8 cellular contexts compared by ENCODE assay signal in the genomic region with DNA sequence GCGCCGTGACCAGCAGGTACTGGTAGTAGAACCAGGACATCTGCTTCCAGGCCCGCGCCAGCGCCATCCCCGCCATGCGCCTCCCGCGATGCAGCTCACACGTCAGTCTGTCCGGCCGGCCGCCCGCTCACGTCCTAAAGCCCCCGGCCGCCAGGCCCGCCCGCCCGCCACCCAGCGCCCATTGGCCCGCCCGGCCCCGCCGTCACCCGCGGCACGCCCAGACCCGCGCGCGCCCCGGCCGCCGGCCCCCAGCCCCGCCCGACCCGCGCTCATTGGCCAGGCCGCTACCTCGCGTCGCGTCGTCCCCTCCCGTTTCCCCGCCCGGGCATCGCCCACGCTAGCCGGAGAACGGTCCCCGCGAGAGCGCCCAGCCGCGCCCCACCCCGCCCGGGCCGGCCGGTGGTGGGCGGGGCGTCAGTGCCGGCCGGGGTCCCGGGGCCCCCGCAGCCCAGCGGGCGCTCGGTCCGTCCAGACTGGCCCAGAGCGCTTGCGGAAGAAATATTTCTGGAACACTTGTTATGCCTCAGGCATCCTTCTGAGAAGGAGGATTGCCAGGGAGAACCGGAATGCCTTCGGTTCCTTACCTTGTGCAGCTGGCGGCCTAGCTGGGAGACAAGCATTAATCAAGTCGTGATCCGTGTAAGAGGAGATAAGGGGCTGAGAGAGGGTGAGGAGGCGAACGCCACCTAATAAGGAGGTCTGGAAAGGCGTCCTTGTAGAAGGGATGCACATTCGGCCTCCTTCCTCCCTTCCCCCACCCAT. TPM values are rescaled to one million over a fixed set of nuclear protein-coding genes. Genes with fewer than 3 reads are reported as not detected.
A peak's percentile ranks its signal among the peaks of the same experiment; 100 is the strongest.
DNase-seq lines count a peak whose midpoint lies in the region; ATAC-seq and TF ChIP-seq lines count a peak whose summit lies in the region.

A gene with protein sequence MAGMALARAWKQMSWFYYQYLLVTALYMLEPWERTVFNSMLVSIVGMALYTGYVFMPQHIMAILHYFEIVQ (minus strand): TSS at position 109 of the 762 bp plus-strand sequence. CDS start 33 bp downstream, at position 76.

- DNase-seq in DMS 273 (lab: John Stamatoyannopoulos, UW; ENCODE audit: unreplicated experiment) (peak; percentile 96), HuH-7.5 (ENCODE audit: low spot score) (peak; percentile 82), activated T-cell treated with anti-CD3 and anti-CD28 coated beads for 24 hours (ENCODE audit: low read depth) (peak; percentile 87), epidermal melanocyte (ENCODE audit: insufficient read length, low spot score) (peak; percentile 73), mucosa of descending colon (peak; percentile 92 to 97 (median 96))
- DNase-seq in stimulated activated CD8-positive, alpha-beta memory T cell treated with anti-CD3 and anti-CD28 coated beads, Interleukin-4, amount 100 ng/mL, for 24 hours (ENCODE audit: low read depth): peak; percentile 89

- H3K36me3 ChIP-seq in OCI-LY3 (replicated peaks; ENCODE audit: low read depth, low read length) (no peaks in the 10 kb centered on the region), mucosa of descending colon (ENCODE audit: low read depth) (no peaks in the 10 kb centered on the region)

- peak within 1 kb of the TSS; percentile 99 for H3K4me2 ChIP-seq in OCI-LY3 (ENCODE audit: low read length)

- ATAC-seq in GM21528 (IDR thresholded peaks at IDR 0.05; ENCODE audit: low FRiP score, unreplicated experiment) (peak; percentile 87), mucosa of descending colon (peak; percentile 95)

- no peaks in the 10 kb centered on the region for H3K27me3 ChIP-seq in OCI-LY3 (ENCODE audit: low read depth, low read length)

- H3K9me3 ChIP-seq in OCI-LY3 (ENCODE audit: insufficient read depth, low read length) (no peaks in the 10 kb centered on the region), mucosa of descending colon (no peaks in the 10 kb centered on the region)

- peak within 1 kb of the TSS; percentile 99 for H2AFZ ChIP-seq in OCI-LY3 (ENCODE audit: low read depth, low read length)

- H3K4me3 ChIP-seq in OCI-LY3 (ENCODE audit: low read length) (peak within 1 kb of the TSS; percentile 100), mucosa of descending colon (peak within 1 kb of the TSS; percentile 54)

- H3K27ac ChIP-seq in OCI-LY3 (ENCODE audit: low read length): peak within 1 kb of the TSS; percentile 38

- H3K79me2 ChIP-seq in OCI-LY3 (ENCODE audit: low read length): peaks cover 43% of the 10 kb centered on the region

- TF ChIP-seq CTCF in OCI-LY3 (IDR thresholded peaks at IDR 0.05; ENCODE audit: low read depth, low read length) (no peak), mucosa of descending colon (IDR thresholded peaks at IDR 0.05) (no peak)

- H3K4me1 ChIP-seq in OCI-LY3 (ENCODE audit: low read length): peaks cover 19% of the 10 kb centered on the region
- H3K4me1 ChIP-seq in mucosa of descending colon (ENCODE audit: low read depth): peaks cover 14% of the 10 kb centered on the region

- intact Hi-C loops in mucosa of descending colon (cut with DNase I, micrococcal nuclease): no loop called here

- peaks cover 21% of the 10 kb centered on the region for H4K20me1 ChIP-seq in OCI-LY3 (ENCODE audit: insufficient read depth, low read length)

- H3K9ac ChIP-seq in OCI-LY3 (ENCODE audit: low read length): peak within 1 kb of the TSS; percentile 95

RNA-seq across cellular contexts. Expression of the gene that starts here (rescaled TPM):
- total RNA-seq in mucosa of descending colon: 10 to 100 TPM; 39.0 to 63.9 (median 44.2) TPM

Comparison
In these comparisons a context has a peak if more than half of its experiments do, and no peak if none do; other contexts are left out.
1. Peak in every context shown above with its lines: DNase-seq, ATAC-seq, H3K4me3 ChIP-seq and H3K27ac ChIP-seq.